24 cellular contexts compared by ENCODE assay signal in genomic region chr7:95553939-95554338, GRCh38. TPM values are rescaled to one million over a fixed set of nuclear protein-coding genes. Genes with fewer than 3 reads are reported as not detected.
A peak's percentile ranks its signal among the peaks of the same experiment; 100 is the strongest.
DNase-seq lines count a peak whose midpoint lies in the region; ATAC-seq and TF ChIP-seq lines count a peak whose summit lies in the region.
"Had no signal": no experiment of that assay in that cellular context is flagged by ENCODE, and none has a peak within 500 bp of the region (broad histone marks: within the 10 kb centered on the region; RNA-seq: fewer than 3 reads in every experiment).

No MANE protein-coding gene starts in this region.

- H3K9me3 ChIP-seq in neural progenitor cell (ENCODE audit: low read depth) (no peaks in the 10 kb centered on the region), tibial nerve (no peaks in the 10 kb centered on the region)
- H3K9me3 ChIP-seq: A549; BLaER1 treated with 17β-estradiol and CSF1 and Interleukin-3, amounts not matched to agents 10 nM and 100 nM; SK-N-SH had no signal

- H3K27me3 Mint-ChIP-seq in neural progenitor cell (ENCODE audit: insufficient read depth, low read depth), result no peaks in the 10 kb centered on the region

- no peak overlapping the region for H3K27ac Mint-ChIP-seq in neural progenitor cell
- H3K27ac Mint-ChIP-seq: CD4-positive, alpha-beta T cell; GM23338; H9; IgD-negative memory B cell had no signal

- no peaks in the 10 kb centered on the region for H3K79me2 ChIP-seq in neural progenitor cell (ENCODE audit: low read depth)

- no peaks in the 10 kb centered on the region for H3F3A ChIP-seq in neural progenitor cell (ENCODE audit: low read depth)

- H3K36me3 ChIP-seq in neural progenitor cell (no peaks in the 10 kb centered on the region), tibial nerve (no peaks in the 10 kb centered on the region)
- H3K36me3 ChIP-seq: BLaER1 treated with 17β-estradiol and CSF1 and Interleukin-3, amounts not matched to agents 10 nM and 100 nM had no signal

- TF ChIP-seq CTCF in neural progenitor cell (IDR thresholded peaks at IDR 0.05) (no peak), tibial nerve (IDR thresholded peaks at IDR 0.05) (no peak)

- peak; percentile 10 to 56 for TF ChIP-seq EP300 in tibial nerve (IDR thresholded peaks at IDR 0.05)

- H3K4me3 Mint-ChIP-seq in neural progenitor cell, result no peak overlapping the region
- H3K4me3 Mint-ChIP-seq: CD4-positive, alpha-beta T cell; GM23338; H9; IgD-negative memory B cell had no signal

- H3K9ac ChIP-seq in neural progenitor cell, result no peak overlapping the region
- H3K9ac ChIP-seq: BLaER1 treated with 17β-estradiol and CSF1 and Interleukin-3, amounts not matched to agents 10 nM and 100 nM; KMS-11; SK-N-SH had no signal

- H3K27me3 ChIP-seq in neural progenitor cell (no peaks in the 10 kb centered on the region), tibial nerve (no peaks in the 10 kb centered on the region)
- H3K27me3 ChIP-seq: BLaER1 treated with 17β-estradiol and CSF1 and Interleukin-3, amounts not matched to agents 10 nM and 100 nM had no signal

- peaks cover 14% of the 10 kb centered on the region for H3K4me1 Mint-ChIP-seq in neural progenitor cell
- H3K4me1 Mint-ChIP-seq: GM23338 had no signal

- H3K4me2 ChIP-seq in neural progenitor cell, result no peak overlapping the region
- H3K4me2 ChIP-seq: A549, GM23338, KMS-11, SK-N-SH had no signal

- H2AFZ ChIP-seq in neural progenitor cell (replicated peaks), result peak overlapping the region; percentile 67
- H2AFZ ChIP-seq: GM23338 had no signal

- peaks cover 3% of the 10 kb centered on the region for H3K4me1 ChIP-seq in neural progenitor cell
- peaks cover 8 to 59% (median 41%) of the 10 kb centered on the region in 4 donors for H3K4me1 ChIP-seq in tibial nerve

- H3K36me3 Mint-ChIP-seq in neural progenitor cell, result no peaks in the 10 kb centered on the region

- H3K27ac ChIP-seq in neural progenitor cell, result no peak overlapping the region
- peak overlapping the region in 3 of 4 donors; percentile 28 to 98 (median 63) for H3K27ac ChIP-seq in tibial nerve
- H3K27ac ChIP-seq: A549; BLaER1 treated with 17β-estradiol and CSF1 and Interleukin-3, amounts not matched to agents 10 nM and 100 nM; KMS-11 had no signal

- H4K20me1 ChIP-seq in neural progenitor cell (ENCODE audit: low read depth), result no peaks in the 10 kb centered on the region
- H4K20me1 ChIP-seq: BLaER1 treated with 17β-estradiol and CSF1 and Interleukin-3, amounts not matched to agents 10 nM and 100 nM had no signal

- no peak for TF ChIP-seq POLR2A in tibial nerve (IDR thresholded peaks at IDR 0.05)

- DNase-seq in amniotic epithelial cell (ENCODE audit: low read depth), result peak; percentile 14
- no peak for DNase-seq in left lobe of liver (ENCODE audit: low spot score)
- no peak for DNase-seq in neural progenitor cell (ENCODE audit: low spot score)
- no peak for DNase-seq in tibial nerve (ENCODE audit: low spot score in 2 of 2)
- DNase-seq in NAMALWA (ENCODE audit: low spot score), result no peak
- no peak for DNase-seq in stimulated activated CD4-positive, alpha-beta T cell treated with anti-CD3 and anti-CD28 coated beads, Interleukin-4, amount 100 ng/mL, for 24 hours
- DNase-seq: AML-193; CD4-positive, alpha-beta T cell; H9; MM.1S; NCI-H1048; NCI-H1417 treated with DMSO at 0.1 percent for 48 hours; NCI-H1694 treated with DMSO at 0.1 percent for 48 hours; NCI-H2107; NCI-H524; NCI-H774; SK-N-SH had no signal

- no peaks in the 10 kb centered on the region for H3K9me3 Mint-ChIP-seq in neural progenitor cell
- H3K9me3 Mint-ChIP-seq: CD4-positive, alpha-beta T cell; H9; IgD-negative memory B cell had no signal

- ATAC-seq in left lobe of liver, result peak; percentile 37
- ATAC-seq in HG03175 (IDR thresholded peaks at IDR 0.05; ENCODE audit: unreplicated experiment), result no peak
- ATAC-seq: A549, GM12878, GM23338 had no signal

- 52 to 69% methylated on average over 2 of the region's 2 CpGs for WGBS in tibial nerve, 2 donors

- H3K4me3 ChIP-seq in neural progenitor cell (no peak overlapping the region), tibial nerve (no peak overlapping the region)
- H3K4me3 ChIP-seq: A549; BLaER1 treated with 17β-estradiol and CSF1 and Interleukin-3, amounts not matched to agents 10 nM and 100 nM; GM12878; GM23338 had no signal

RNA-seq across cellular contexts. Expression of gene PDK4, which starts 42.4 kb away (rescaled TPM):
- total RNA-seq in left lobe of liver (77.4 TPM), neural progenitor cell (ENCODE audit: low replicate concordance) (not detected in 2 replicates), tibial nerve (100 to 1,000 TPM; 490 to 939 (median 827) TPM)
- total RNA-seq: CD4-positive, alpha-beta T cell; GM23338; H9 had no signal

Comparison
In these comparisons a context has a peak if more than half of its experiments do, and no peak if none do; other contexts are left out.
1. RNA of gene PDK4, which starts 42.4 kb away (total RNA-seq): 490 to 939 TPM in tibial nerve and 77.4 TPM in left lobe of liver (single experiment); not detected in neural progenitor cell; every median in the first group is over 10 times any median in the second.